In genomic region chr1:8742022-8742924, GRCh38 we compare ENCODE assay signal across 1 cellular context.
TF ChIP-seq lines count a peak whose summit lies in the region.

No MANE protein-coding gene starts in this region.

TF ChIP-seq in HepG2, 621 proteins besides CTCF, POLR2A, EP300 and RAD21 (continued from another document):
- TF ChIP-seq, protein P1, sequence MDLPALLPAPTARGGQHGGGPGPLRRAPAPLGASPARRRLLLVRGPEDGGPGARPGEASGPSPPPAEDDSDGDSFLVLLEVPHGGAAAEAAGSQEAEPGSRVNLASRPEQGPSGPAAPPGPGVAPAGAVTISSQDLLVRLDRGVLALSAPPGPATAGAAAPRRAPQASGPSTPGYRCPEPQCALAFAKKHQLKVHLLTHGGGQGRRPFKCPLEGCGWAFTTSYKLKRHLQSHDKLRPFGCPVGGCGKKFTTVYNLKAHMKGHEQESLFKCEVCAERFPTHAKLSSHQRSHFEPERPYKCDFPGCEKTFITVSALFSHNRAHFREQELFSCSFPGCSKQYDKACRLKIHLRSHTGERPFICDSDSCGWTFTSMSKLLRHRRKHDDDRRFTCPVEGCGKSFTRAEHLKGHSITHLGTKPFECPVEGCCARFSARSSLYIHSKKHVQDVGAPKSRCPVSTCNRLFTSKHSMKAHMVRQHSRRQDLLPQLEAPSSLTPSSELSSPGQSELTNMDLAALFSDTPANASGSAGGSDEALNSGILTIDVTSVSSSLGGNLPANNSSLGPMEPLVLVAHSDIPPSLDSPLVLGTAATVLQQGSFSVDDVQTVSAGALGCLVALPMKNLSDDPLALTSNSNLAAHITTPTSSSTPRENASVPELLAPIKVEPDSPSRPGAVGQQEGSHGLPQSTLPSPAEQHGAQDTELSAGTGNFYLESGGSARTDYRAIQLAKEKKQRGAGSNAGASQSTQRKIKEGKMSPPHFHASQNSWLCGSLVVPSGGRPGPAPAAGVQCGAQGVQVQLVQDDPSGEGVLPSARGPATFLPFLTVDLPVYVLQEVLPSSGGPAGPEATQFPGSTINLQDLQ (CRISPR knock-in tag; IDR thresholded peaks at IDR 0.05) = no peak
- TF ChIP-seq SMYD3 (CRISPR knock-in tag; IDR thresholded peaks at IDR 0.05) (peak; percentile 99), RFXAP (CRISPR knock-in tag; IDR thresholded peaks at IDR 0.05; ENCODE audit: borderline replicate concordance) (peak; percentile 28; the same call in 1 of the 2 replicates), ZNF496 (CRISPR knock-in tag; IDR thresholded peaks at IDR 0.05; ENCODE audit: insufficient replicate concordance) (no peak), ARID2 (CRISPR knock-in tag; IDR thresholded peaks at IDR 0.05; ENCODE audit: borderline replicate concordance) (peak; percentile 76; the same call in 1 of the 2 replicates), ARID3A (IDR thresholded peaks at IDR 0.05; ENCODE audit: low read depth, low read length) (peak; percentile 100), GTF2F1 (IDR thresholded peaks at IDR 0.05; ENCODE audit: low read length) (no peak), ZNF143 (CRISPR knock-in tag; IDR thresholded peaks at IDR 0.05) (no peak), ZNF17 (CRISPR knock-in tag; IDR thresholded peaks at IDR 0.05) (no peak), HNRNPH1 (optimal IDR thresholded peaks at IDR 0.05; ENCODE audit: low read depth, low read length) (no peak), ETV5 (CRISPR knock-in tag; IDR thresholded peaks at IDR 0.05; ENCODE audit: borderline replicate concordance) (peak; percentile 75; the same call in 1 of the 2 replicates), RBAK (CRISPR knock-in tag; IDR thresholded peaks at IDR 0.05) (no peak), FOXA1 (IDR thresholded peaks at IDR 0.05) (peak; percentile 100), FOXA1 (CRISPR knock-in tag; IDR thresholded peaks at IDR 0.05) (peak; percentile 100), ZIK1 (CRISPR knock-in tag; IDR thresholded peaks at IDR 0.05; ENCODE audit: borderline replicate concordance, low read depth) (no peak), ZNF777 (CRISPR knock-in tag; IDR thresholded peaks at IDR 0.05) (no peak), LBX2 (CRISPR knock-in tag; IDR thresholded peaks at IDR 0.05; ENCODE audit: borderline replicate concordance) (no peak), ZFP36L1 (CRISPR knock-in tag; IDR thresholded peaks at IDR 0.05) (peak; percentile 99), HNRNPL (IDR thresholded peaks at IDR 0.05; ENCODE audit: low read depth, low read length) (no peak), AHR (CRISPR knock-in tag; IDR thresholded peaks at IDR 0.05) (peak; percentile 36; the same call in 1 of the 2 replicates), ZMYM3 (CRISPR knock-in tag; IDR thresholded peaks at IDR 0.05) (peak; percentile 76), GFI1 (CRISPR knock-in tag; IDR thresholded peaks at IDR 0.05; ENCODE audit: borderline replicate concordance) (peak; percentile 87), HDAC2 (CRISPR knock-in tag; IDR thresholded peaks at IDR 0.05) (peak; percentile 99), NFYB (CRISPR knock-in tag; IDR thresholded peaks at IDR 0.05) (no peak), PCBP2 (optimal IDR thresholded peaks at IDR 0.05; ENCODE audit: low read depth, low read length, poor library complexity, severe bottlenecking) (no peak), KDM4B (CRISPR knock-in tag; IDR thresholded peaks at IDR 0.05) (peak; percentile 95), ZNF841 (CRISPR knock-in tag; IDR thresholded peaks at IDR 0.05; ENCODE audit: borderline replicate concordance) (no peak)
- TF ChIP-seq, protein P2, sequence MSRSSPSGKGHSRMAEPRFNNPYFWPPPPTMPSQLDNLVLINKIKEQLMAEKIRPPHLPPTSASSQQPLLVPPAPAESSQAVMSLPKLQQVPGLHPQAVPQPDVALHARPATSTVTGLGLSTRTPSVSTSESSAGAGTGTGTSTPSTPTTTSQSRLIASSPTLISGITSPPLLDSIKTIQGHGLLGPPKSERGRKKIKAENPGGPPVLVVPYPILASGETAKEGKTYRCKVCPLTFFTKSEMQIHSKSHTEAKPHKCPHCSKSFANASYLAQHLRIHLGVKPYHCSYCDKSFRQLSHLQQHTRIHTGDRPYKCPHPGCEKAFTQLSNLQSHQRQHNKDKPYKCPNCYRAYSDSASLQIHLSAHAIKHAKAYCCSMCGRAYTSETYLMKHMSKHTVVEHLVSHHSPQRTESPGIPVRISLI (CRISPR knock-in tag; IDR thresholded peaks at IDR 0.05; ENCODE audit: borderline replicate concordance) = peak; percentile 79; the same call in 1 of the 2 replicates
- TF ChIP-seq, protein P3, sequence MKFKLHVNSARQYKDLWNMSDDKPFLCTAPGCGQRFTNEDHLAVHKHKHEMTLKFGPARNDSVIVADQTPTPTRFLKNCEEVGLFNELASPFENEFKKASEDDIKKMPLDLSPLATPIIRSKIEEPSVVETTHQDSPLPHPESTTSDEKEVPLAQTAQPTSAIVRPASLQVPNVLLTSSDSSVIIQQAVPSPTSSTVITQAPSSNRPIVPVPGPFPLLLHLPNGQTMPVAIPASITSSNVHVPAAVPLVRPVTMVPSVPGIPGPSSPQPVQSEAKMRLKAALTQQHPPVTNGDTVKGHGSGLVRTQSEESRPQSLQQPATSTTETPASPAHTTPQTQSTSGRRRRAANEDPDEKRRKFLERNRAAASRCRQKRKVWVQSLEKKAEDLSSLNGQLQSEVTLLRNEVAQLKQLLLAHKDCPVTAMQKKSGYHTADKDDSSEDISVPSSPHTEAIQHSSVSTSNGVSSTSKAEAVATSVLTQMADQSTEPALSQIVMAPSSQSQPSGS (CRISPR knock-in tag; IDR thresholded peaks at IDR 0.05) = peak; percentile 98
- TF ChIP-seq, protein P4, sequence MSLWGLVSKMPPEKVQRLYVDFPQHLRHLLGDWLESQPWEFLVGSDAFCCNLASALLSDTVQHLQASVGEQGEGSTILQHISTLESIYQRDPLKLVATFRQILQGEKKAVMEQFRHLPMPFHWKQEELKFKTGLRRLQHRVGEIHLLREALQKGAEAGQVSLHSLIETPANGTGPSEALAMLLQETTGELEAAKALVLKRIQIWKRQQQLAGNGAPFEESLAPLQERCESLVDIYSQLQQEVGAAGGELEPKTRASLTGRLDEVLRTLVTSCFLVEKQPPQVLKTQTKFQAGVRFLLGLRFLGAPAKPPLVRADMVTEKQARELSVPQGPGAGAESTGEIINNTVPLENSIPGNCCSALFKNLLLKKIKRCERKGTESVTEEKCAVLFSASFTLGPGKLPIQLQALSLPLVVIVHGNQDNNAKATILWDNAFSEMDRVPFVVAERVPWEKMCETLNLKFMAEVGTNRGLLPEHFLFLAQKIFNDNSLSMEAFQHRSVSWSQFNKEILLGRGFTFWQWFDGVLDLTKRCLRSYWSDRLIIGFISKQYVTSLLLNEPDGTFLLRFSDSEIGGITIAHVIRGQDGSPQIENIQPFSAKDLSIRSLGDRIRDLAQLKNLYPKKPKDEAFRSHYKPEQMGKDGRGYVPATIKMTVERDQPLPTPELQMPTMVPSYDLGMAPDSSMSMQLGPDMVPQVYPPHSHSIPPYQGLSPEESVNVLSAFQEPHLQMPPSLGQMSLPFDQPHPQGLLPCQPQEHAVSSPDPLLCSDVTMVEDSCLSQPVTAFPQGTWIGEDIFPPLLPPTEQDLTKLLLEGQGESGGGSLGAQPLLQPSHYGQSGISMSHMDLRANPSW (CRISPR knock-in tag; IDR thresholded peaks at IDR 0.05; ENCODE audit: borderline replicate concordance) = no peak
- TF ChIP-seq, protein P5, sequence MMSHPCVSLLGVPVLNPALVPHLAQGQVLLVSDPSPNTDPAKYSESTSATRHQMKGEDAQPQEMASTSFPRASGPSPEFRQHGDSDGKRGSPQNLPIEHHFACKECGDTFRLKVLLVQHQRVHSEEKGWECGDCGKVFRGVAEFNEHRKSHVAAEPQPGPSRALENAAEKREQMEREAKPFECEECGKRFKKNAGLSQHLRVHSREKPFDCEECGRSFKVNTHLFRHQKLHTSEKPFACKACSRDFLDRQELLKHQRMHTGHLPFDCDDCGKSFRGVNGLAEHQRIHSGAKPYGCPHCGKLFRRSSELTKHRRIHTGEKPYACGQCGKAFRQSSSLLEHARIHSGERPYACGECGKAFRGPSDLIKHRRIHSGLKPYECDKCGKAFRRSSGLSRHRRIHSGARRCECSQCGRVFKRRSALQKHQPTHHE (CRISPR knock-in tag; IDR thresholded peaks at IDR 0.05; ENCODE audit: borderline replicate concordance) = no peak; the same call in 1 of the 2 replicates
- TF ChIP-seq, protein P6, sequence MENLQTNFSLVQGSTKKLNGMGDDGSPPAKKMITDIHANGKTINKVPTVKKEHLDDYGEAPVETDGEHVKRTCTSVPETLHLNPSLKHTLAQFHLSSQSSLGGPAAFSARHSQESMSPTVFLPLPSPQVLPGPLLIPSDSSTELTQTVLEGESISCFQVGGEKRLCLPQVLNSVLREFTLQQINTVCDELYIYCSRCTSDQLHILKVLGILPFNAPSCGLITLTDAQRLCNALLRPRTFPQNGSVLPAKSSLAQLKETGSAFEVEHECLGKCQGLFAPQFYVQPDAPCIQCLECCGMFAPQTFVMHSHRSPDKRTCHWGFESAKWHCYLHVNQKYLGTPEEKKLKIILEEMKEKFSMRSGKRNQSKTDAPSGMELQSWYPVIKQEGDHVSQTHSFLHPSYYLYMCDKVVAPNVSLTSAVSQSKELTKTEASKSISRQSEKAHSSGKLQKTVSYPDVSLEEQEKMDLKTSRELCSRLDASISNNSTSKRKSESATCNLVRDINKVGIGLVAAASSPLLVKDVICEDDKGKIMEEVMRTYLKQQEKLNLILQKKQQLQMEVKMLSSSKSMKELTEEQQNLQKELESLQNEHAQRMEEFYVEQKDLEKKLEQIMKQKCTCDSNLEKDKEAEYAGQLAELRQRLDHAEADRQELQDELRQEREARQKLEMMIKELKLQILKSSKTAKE (CRISPR knock-in tag; IDR thresholded peaks at IDR 0.05; ENCODE audit: borderline replicate concordance) = peak; percentile 92
